18 cellular contexts compared by ENCODE assay signal in the genomic region with DNA sequence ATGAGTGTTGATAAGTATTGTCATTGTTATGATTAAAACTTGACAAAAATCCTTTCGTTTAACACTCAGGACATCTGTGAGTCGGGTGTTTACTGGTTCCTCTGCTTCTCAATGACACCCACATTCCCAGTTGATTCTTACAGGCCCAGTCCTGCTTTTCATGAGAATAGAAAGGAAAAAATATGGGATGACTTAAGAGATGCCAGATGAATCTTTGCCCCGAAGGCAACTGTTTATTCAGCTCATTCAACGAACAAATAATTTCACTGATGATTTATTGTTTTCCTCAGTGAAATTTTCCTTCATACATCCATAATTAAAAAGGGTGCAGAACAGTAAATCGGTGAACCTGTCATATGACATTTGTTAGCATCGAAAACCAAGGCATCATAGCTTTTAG.
"Had no signal": no experiment of that assay in that cellular context is flagged by ENCODE, and none has a peak within 500 bp of the region (broad histone marks: within the 10 kb centered on the region; RNA-seq: fewer than 3 reads in every experiment).

No MANE protein-coding gene starts in this region.

- H3K27me3 ChIP-seq: left lung, neutrophil, pancreas, right atrium auricular region, spleen had no signal

- H3K4me3 ChIP-seq: left lung, lung, pancreas, psoas muscle, right atrium auricular region, spleen had no signal

- ATAC-seq: activated naive CD8-positive, alpha-beta T cell treated with anti-CD3 and anti-CD28 coated beads, Interleukin-2, amount 50 U/mL, for 24 hours; left lung; pancreas; psoas muscle had no signal

- H3K9me3 Mint-ChIP-seq: activated CD4-positive, alpha-beta memory T cell treated with anti-CD3 and anti-CD28 coated beads for 36 hours; activated naive CD8-positive, alpha-beta T cell treated with anti-CD3 and anti-CD28 coated beads, Interleukin-2, amount 50 U/mL, for 24 hours; nephron had no signal

- H3K27ac Mint-ChIP-seq: activated CD4-positive, alpha-beta memory T cell treated with anti-CD3 and anti-CD28 coated beads for 36 hours; activated naive CD8-positive, alpha-beta T cell treated with anti-CD3 and anti-CD28 coated beads, Interleukin-2, amount 50 U/mL, for 24 hours; nephron had no signal

- H3K36me3 ChIP-seq: left lung, neutrophil, pancreas, right atrium auricular region, spleen had no signal

- H3K4me1 ChIP-seq: left lung, pancreas, psoas muscle, right atrium auricular region, spleen had no signal

- H3K4me1 Mint-ChIP-seq: activated naive CD8-positive, alpha-beta T cell treated with anti-CD3 and anti-CD28 coated beads, Interleukin-2, amount 50 U/mL, for 24 hours had no signal

- H3K9me3 ChIP-seq: left lung, neutrophil, pancreas, psoas muscle, right atrium auricular region, spleen had no signal

- H3K36me3 Mint-ChIP-seq: activated CD4-positive, alpha-beta memory T cell treated with anti-CD3 and anti-CD28 coated beads for 36 hours had no signal

- DNase-seq: activated CD4-positive, alpha-beta memory T cell treated with anti-CD3 and anti-CD28 coated beads for 36 hours; activated CD4-positive, alpha-beta T cell treated with anti-CD3 and anti-CD28 coated beads for 48 hours; activated gamma-delta T cell; activated naive CD4-positive, alpha-beta T cell treated with anti-CD3 and anti-CD28 coated beads, Interleukin-2, amount 50 U/mL, for 16 hours; activated naive CD8-positive, alpha-beta T cell treated with anti-CD3 and anti-CD28 coated beads, Interleukin-2, amount 50 U/mL, for 24 hours; caudate nucleus; effector memory CD4-positive, alpha-beta T cell; left lung; pancreas; psoas muscle; spleen; stimulated activated CD4-positive, alpha-beta T cell treated with anti-CD3 and anti-CD28 coated beads, Interleukin-4, amount 100 ng/mL, for 24 hours; stimulated activated naive CD4-positive, alpha-beta T cell treated with Interleukin-2 at 50 U/mL for 16 hours; T-helper 2 cell had no signal

- H3K4me3 Mint-ChIP-seq: activated CD4-positive, alpha-beta memory T cell treated with anti-CD3 and anti-CD28 coated beads for 36 hours; activated naive CD8-positive, alpha-beta T cell treated with anti-CD3 and anti-CD28 coated beads, Interleukin-2, amount 50 U/mL, for 24 hours; nephron had no signal

- H3K27me3 Mint-ChIP-seq: activated CD4-positive, alpha-beta memory T cell treated with anti-CD3 and anti-CD28 coated beads for 36 hours; activated naive CD8-positive, alpha-beta T cell treated with anti-CD3 and anti-CD28 coated beads, Interleukin-2, amount 50 U/mL, for 24 hours had no signal

- H3K27ac ChIP-seq: left lung, neutrophil, pancreas, psoas muscle, right atrium auricular region, spleen had no signal
